In genomic region chr2:151410485-151410833, GRCh38 we compare ENCODE assay signal across 8 cellular contexts. TPM values are rescaled to one million over a fixed set of nuclear protein-coding genes. Genes with fewer than 3 reads are reported as not detected.
DNase-seq lines count a peak whose midpoint lies in the region; ATAC-seq and TF ChIP-seq lines count a peak whose summit lies in the region.

No MANE protein-coding gene starts in this region.

- TF ChIP-seq CTCF in RWPE2 (IDR thresholded peaks at IDR 0.05; ENCODE audit: poor library complexity, severe bottlenecking), result peak; percentile 25

- H3K36me3 Mint-ChIP-seq in CD4-positive, alpha-beta memory T cell, result peaks cover 0 to 27% of the 10 kb centered on the region in 2 donors
- peaks cover 36% of the 10 kb centered on the region for H3K36me3 Mint-ChIP-seq in activated naive CD8-positive, alpha-beta T cell treated with anti-CD3 and anti-CD28 coated beads, Interleukin-2, amount 50 U/mL, for 24 hours (ENCODE audit: low read depth)

- H3K4me1 ChIP-seq in CD4-positive, alpha-beta memory T cell (ENCODE audit: insufficient read depth, low read length), result peaks cover 22% of the 10 kb centered on the region
- H3K4me1 ChIP-seq in RWPE2 (ENCODE audit: insufficient read depth, poor library complexity, severe bottlenecking), result peaks cover 7% of the 10 kb centered on the region

- peak in 4 of 5 donors; percentile 29 to 63 (median 33) for DNase-seq in CD4-positive, alpha-beta memory T cell
- no peak for DNase-seq in RWPE2 (ENCODE audit: low spot score)
- peak; percentile 46 for DNase-seq in activated naive CD8-positive, alpha-beta T cell treated with anti-CD3 and anti-CD28 coated beads, Interleukin-2, amount 50 U/mL, for 24 hours
- DNase-seq in stimulated activated CD4-positive, alpha-beta T cell treated with anti-CD3 and anti-CD28 coated beads, Interleukin-12 subunit alpha, Interleukin-12 subunit beta, amount 100 ng/mL, for 4 hours, result peak; percentile 36
- no peak for DNase-seq in posterior vena cava (ENCODE audit: low spot score)

- CTCF ChIA-PET in CD4-positive, alpha-beta memory T cell (lab: Charles Lee; ENCODE audit: partially characterized antibody), result interaction anchor here (0.6 to 1.9 kb wide), 2 partner anchors 26 to 1317 kb away, joined by 3 to 10 read pairs; no protein-coding TSS in a partner anchor

- peaks cover 5% of the 10 kb centered on the region for H3K36me3 ChIP-seq in CD4-positive, alpha-beta memory T cell (ENCODE audit: insufficient read depth, low read length)
- peaks cover 44% of the 10 kb centered on the region for H3K36me3 ChIP-seq in RWPE2 (ENCODE audit: low read depth)

- H3K4me3 Mint-ChIP-seq in CD4-positive, alpha-beta memory T cell, result peak overlapping the region; percentile 91 to 99 (median 96)
- H3K4me3 Mint-ChIP-seq in activated naive CD8-positive, alpha-beta T cell treated with anti-CD3 and anti-CD28 coated beads, Interleukin-2, amount 50 U/mL, for 24 hours, result peak overlapping the region; percentile 100

- H3K27me3 Mint-ChIP-seq in CD4-positive, alpha-beta memory T cell, result no peaks in the 10 kb centered on the region
- H3K27me3 Mint-ChIP-seq in activated naive CD8-positive, alpha-beta T cell treated with anti-CD3 and anti-CD28 coated beads, Interleukin-2, amount 50 U/mL, for 24 hours, result no peaks in the 10 kb centered on the region

- H3K4me3 ChIP-seq in CD4-positive, alpha-beta memory T cell (ENCODE audit: low read length in 2 of 2), result peak overlapping the region; percentile 69 to 95
- H3K4me3 ChIP-seq in RWPE2 (ENCODE audit: severe bottlenecking), result peak overlapping the region; percentile 67
- H3K4me3 ChIP-seq in iPS-11a (ENCODE audit: low read depth, low read length), result peak overlapping the region; percentile 89

- peak; percentile 33 for ATAC-seq in GM19351 (IDR thresholded peaks at IDR 0.05; ENCODE audit: unreplicated experiment)
- peak; percentile 17 for ATAC-seq in HG03469 (IDR thresholded peaks at IDR 0.05; ENCODE audit: unreplicated experiment)
- ATAC-seq in RWPE2 (ENCODE audit: low read depth), result peak; percentile 50
- peak; percentile 37 for ATAC-seq in activated naive CD8-positive, alpha-beta T cell treated with anti-CD3 and anti-CD28 coated beads, Interleukin-2, amount 50 U/mL, for 24 hours

- no peaks in the 10 kb centered on the region for H3K9me3 ChIP-seq in CD4-positive, alpha-beta memory T cell (ENCODE audit: control insufficient read depth in 1 of 2, low read length in 2 of 2)
- no peaks in the 10 kb centered on the region for H3K9me3 ChIP-seq in RWPE2 (ENCODE audit: severe bottlenecking)

- peak overlapping the region; percentile 86 to 97 (median 94) for H3K27ac Mint-ChIP-seq in CD4-positive, alpha-beta memory T cell
- H3K27ac Mint-ChIP-seq in activated naive CD8-positive, alpha-beta T cell treated with anti-CD3 and anti-CD28 coated beads, Interleukin-2, amount 50 U/mL, for 24 hours, result peak overlapping the region; percentile 97

- POLR2A ChIA-PET in CD4-positive, alpha-beta memory T cell (lab: Charles Lee; ENCODE audit: partially characterized antibody), result interaction anchor here (0.7 to 2.8 kb wide), 4 partner anchors 10 to 1824 kb away, joined by 3 to 26 read pairs (median 14); partner anchors contain the start of genes NMI and RBM43

- H3K27ac ChIP-seq in CD4-positive, alpha-beta memory T cell (ENCODE audit: low read depth, low read length), result peak overlapping the region; percentile 85
- H3K27ac ChIP-seq in RWPE2 (ENCODE audit: poor library complexity, severe bottlenecking), result peak overlapping the region; percentile 73

- intact Hi-C loops in CD4-positive, alpha-beta memory T cell (cut with micrococcal nuclease), result loop anchor here (1.0 kb wide), 3 partner anchors 13 to 149 kb away; partner anchors contain the start of genes NMI and RBM43
- intact Hi-C loops in posterior vena cava (cut with DNase I), result loop anchor here in 1 of 2 donors (10.0 kb wide), 1 partner anchor 116 kb away; no protein-coding TSS in a partner anchor

- H3K9me3 Mint-ChIP-seq in CD4-positive, alpha-beta memory T cell, result no peaks in the 10 kb centered on the region
- H3K9me3 Mint-ChIP-seq in activated naive CD8-positive, alpha-beta T cell treated with anti-CD3 and anti-CD28 coated beads, Interleukin-2, amount 50 U/mL, for 24 hours, result no peaks in the 10 kb centered on the region

- H3K4me1 Mint-ChIP-seq in CD4-positive, alpha-beta memory T cell, result peaks cover 18 to 46% (median 31%) of the 10 kb centered on the region in 4 donors
- peaks cover 29% of the 10 kb centered on the region for H3K4me1 Mint-ChIP-seq in activated naive CD8-positive, alpha-beta T cell treated with anti-CD3 and anti-CD28 coated beads, Interleukin-2, amount 50 U/mL, for 24 hours

- no peaks in the 10 kb centered on the region for H3K27me3 ChIP-seq in CD4-positive, alpha-beta memory T cell (ENCODE audit: insufficient read depth, low read length)
- H3K27me3 ChIP-seq in RWPE2 (ENCODE audit: insufficient read depth, poor library complexity, severe bottlenecking), result no peaks in the 10 kb centered on the region

RNA-seq across cellular contexts. Expression of gene RIF1, which starts 0.8 kb away (rescaled TPM):
- total RNA-seq in CD4-positive, alpha-beta memory T cell, result 10 to 100 TPM; 72.3 to 73.3 TPM
- polyA plus RNA-seq in CD4-positive, alpha-beta memory T cell, result 10 to 100 TPM; 13.0 to 42.4 TPM
- 10 to 100 TPM; 31.0 to 40.4 TPM for total RNA-seq in posterior vena cava

RNA-seq across cellular contexts. Expression of gene TNFAIP6, which starts 53.1 kb away (rescaled TPM):
- not detected for total RNA-seq in CD4-positive, alpha-beta memory T cell
- not detected for polyA plus RNA-seq in CD4-positive, alpha-beta memory T cell
- total RNA-seq in posterior vena cava, result 1 to 10 TPM; 2.4 to 4.4 TPM

Comparison
In these comparisons a context has a peak if more than half of its experiments do, and no peak if none do; other contexts are left out.
1. DNase-seq: peak in CD4-positive, alpha-beta memory T cell (4 of 5), activated naive CD8-positive, alpha-beta T cell treated with anti-CD3 and anti-CD28 coated beads, Interleukin-2, amount 50 U/mL, for 24 hours (single experiment) and stimulated activated CD4-positive, alpha-beta T cell treated with anti-CD3 and anti-CD28 coated beads, Interleukin-12 subunit alpha, Interleukin-12 subunit beta, amount 100 ng/mL, for 4 hours (single experiment); none in RWPE2 (single experiment) and posterior vena cava (single experiment).
2. Peak in every context shown above with its lines, with median percentiles within 50 percentile points of each other: H3K4me3 ChIP-seq and ATAC-seq.